ENCODE assay signal across 15 cellular contexts in genomic region chr2:183898641-183899040, GRCh38.
DNase-seq lines count a peak whose midpoint lies in the region; ATAC-seq and TF ChIP-seq lines count a peak whose summit lies in the region.
"Had no signal": no experiment of that assay in that cellular context is flagged by ENCODE, and none has a peak within 500 bp of the region (broad histone marks: within the 10 kb centered on the region; RNA-seq: fewer than 3 reads in every experiment).

No MANE protein-coding gene starts in this region.

- no peak overlapping the region for H3K14ac ChIP-seq in trophoblast cell (ENCODE audit: low read length)

- H3K18ac ChIP-seq in trophoblast cell (ENCODE audit: low read length), result no peak overlapping the region

- no peaks in the 10 kb centered on the region for H3K9me2 ChIP-seq in PC-3 (replicated peaks; ENCODE audit: low read length)

- no peak overlapping the region for H3K4me2 ChIP-seq in PC-3 (ENCODE audit: low read length)
- no peak overlapping the region for H3K4me2 ChIP-seq in trophoblast cell (ENCODE audit: low read length)

- H2AFZ ChIP-seq in PC-3 (ENCODE audit: low read length) (no peak overlapping the region), trophoblast cell (ENCODE audit: insufficient read depth, low read length, poor library complexity) (no peak overlapping the region)

- H4K8ac ChIP-seq in trophoblast cell (ENCODE audit: low read depth, low read length), result no peak overlapping the region

- no peak overlapping the region for H2AK5ac ChIP-seq in trophoblast cell (ENCODE audit: low read length)

- no peak overlapping the region for H3K4ac ChIP-seq in trophoblast cell (ENCODE audit: low read depth, low read length)

- no peak overlapping the region for H2BK12ac ChIP-seq in trophoblast cell (ENCODE audit: low read length)

- H3K9ac ChIP-seq in PC-3 (ENCODE audit: low read length) (no peak overlapping the region), trophoblast cell (ENCODE audit: low read length) (no peak overlapping the region)

- H3K4me1 ChIP-seq in PC-3 (ENCODE audit: insufficient read depth, low read length) (peaks cover 10% of the 10 kb centered on the region), trophoblast cell (ENCODE audit: control insufficient read depth in 1 of 2, insufficient read depth in 2 of 2, low read length in 2 of 2) (peaks cover 0 to 6% of the 10 kb centered on the region in 2 experiments)
- H3K4me1 ChIP-seq: Caco-2 had no signal

- H3K9me3 ChIP-seq in PC-3 (ENCODE audit: low read length), result no peaks in the 10 kb centered on the region
- H3K9me3 ChIP-seq in trophoblast cell (ENCODE audit: insufficient read depth, low read depth, low read length), result no peaks in the 10 kb centered on the region
- H3K9me3 ChIP-seq: Caco-2 had no signal

- H3K27ac ChIP-seq in PC-3 (ENCODE audit: low read length), result no peak overlapping the region
- peak overlapping the region; percentile 85 for H3K27ac ChIP-seq in trophoblast cell (ENCODE audit: low read depth, low read length)

- no peak overlapping the region for H4K12ac ChIP-seq in trophoblast cell (ENCODE audit: low read depth, low read length)

- H2BK120ac ChIP-seq in trophoblast cell (ENCODE audit: insufficient read depth, low read length, poor library complexity), result no peak overlapping the region

- TF ChIP-seq CTCF in PC-3 (conservative IDR thresholded peaks at IDR 0.05; ENCODE audit: low read depth, low read length) (no peak), epithelial cell of esophagus (IDR thresholded peaks at IDR 0.05; ENCODE audit: insufficient read depth, low read depth, low read length, missing control alignments) (no peak)

- intact Hi-C loops in PC-3 (cut with micrococcal nuclease), result no loop called here

- peak; percentile 70 for ATAC-seq in PC-3
- no peak for ATAC-seq in GM18873 (IDR thresholded peaks at IDR 0.05; ENCODE audit: low FRiP score, unreplicated experiment)
- ATAC-seq: K562, Panc1 had no signal

- H3K79me2 ChIP-seq in PC-3 (ENCODE audit: low read length) (no peaks in the 10 kb centered on the region), trophoblast cell (ENCODE audit: control insufficient read depth, insufficient read depth, low read length, poor library complexity) (no peaks in the 10 kb centered on the region)

- no TSS peak for BruUV-seq in PC-3 (replicated peaks; lab: Mats Ljungman, UMichigan)

- H3K79me1 ChIP-seq in trophoblast cell (ENCODE audit: low read length), result peaks cover 16% of the 10 kb centered on the region

- H3K36me3 ChIP-seq in PC-3 (ENCODE audit: low read depth, low read length) (no peaks in the 10 kb centered on the region), trophoblast cell (ENCODE audit: control insufficient read depth in 1 of 2, insufficient read depth in 2 of 2, low read length in 2 of 2) (no peaks in the 10 kb centered on the region)

- H3K23ac ChIP-seq in trophoblast cell (ENCODE audit: low read length), result no peak overlapping the region

- no peak overlapping the region for H4K91ac ChIP-seq in trophoblast cell (ENCODE audit: low read depth, low read length)

- H3K27me3 ChIP-seq in PC-3 (ENCODE audit: low read length) (no peaks in the 10 kb centered on the region), trophoblast cell (ENCODE audit: insufficient read depth, low read length) (no peaks in the 10 kb centered on the region)

- H3K4me3 ChIP-seq in PC-3 (ENCODE audit: low read length) (no peak overlapping the region), epithelial cell of esophagus (ENCODE audit: low read length) (no peak overlapping the region), trophoblast cell (ENCODE audit: low read depth, low read length) (no peak overlapping the region)
- H3K4me3 ChIP-seq: K562 had no signal

- H4K20me1 ChIP-seq in PC-3 (ENCODE audit: low read length), result no peaks in the 10 kb centered on the region

- WGBS in trophoblast cell (ENCODE audit: extremely low coverage, insufficient coverage, insufficient read length), result no CpG with 5 or more reads among the region's 1 CpG

- H2BK5ac ChIP-seq in trophoblast cell (ENCODE audit: low read depth, low read length, poor library complexity), result no peak overlapping the region

- H3F3A ChIP-seq in PC-3 (ENCODE audit: low read length, unreplicated experiment), result no peaks in the 10 kb centered on the region

- DNase-seq in Ammon's horn (ENCODE audit: low spot score) (peak; percentile 19), PC-3 (peak; percentile 30), epithelial cell of esophagus (ENCODE audit: low read depth) (peak; percentile 16), trophoblast cell (no peak), AG08395 (ENCODE audit: low spot score) (no peak), NCI-H1105 treated with DMSO at 0.1 percent for 48 hours (lab: John Stamatoyannopoulos, UW) (no peak), NCI-H345 (lab: John Stamatoyannopoulos, UW) (no peak)
- DNase-seq: Caco-2, DMS79, HCEC 1CT, NCI-H446, NCI-H748 treated with DMSO at 0.1 percent for 48 hours had no signal

- CTCF ChIA-PET in PC-3 (lab: Charles Lee), result no interaction called here

- POLR2A ChIA-PET in PC-3 (lab: Charles Lee; ENCODE audit: unreplicated experiment), result no interaction called here

Comparison
In these comparisons a context has a peak if more than half of its experiments do, and no peak if none do; other contexts are left out.
1. DNase-seq: peak in Ammon's horn (single experiment), PC-3 (single experiment) and epithelial cell of esophagus (single experiment); none in trophoblast cell (0 of 2), AG08395 (single experiment), NCI-H1105 treated with DMSO at 0.1 percent for 48 hours (single experiment) and NCI-H345 (single experiment).